Comparison of ENCODE assay signal across 27 cellular contexts in the genomic region with DNA sequence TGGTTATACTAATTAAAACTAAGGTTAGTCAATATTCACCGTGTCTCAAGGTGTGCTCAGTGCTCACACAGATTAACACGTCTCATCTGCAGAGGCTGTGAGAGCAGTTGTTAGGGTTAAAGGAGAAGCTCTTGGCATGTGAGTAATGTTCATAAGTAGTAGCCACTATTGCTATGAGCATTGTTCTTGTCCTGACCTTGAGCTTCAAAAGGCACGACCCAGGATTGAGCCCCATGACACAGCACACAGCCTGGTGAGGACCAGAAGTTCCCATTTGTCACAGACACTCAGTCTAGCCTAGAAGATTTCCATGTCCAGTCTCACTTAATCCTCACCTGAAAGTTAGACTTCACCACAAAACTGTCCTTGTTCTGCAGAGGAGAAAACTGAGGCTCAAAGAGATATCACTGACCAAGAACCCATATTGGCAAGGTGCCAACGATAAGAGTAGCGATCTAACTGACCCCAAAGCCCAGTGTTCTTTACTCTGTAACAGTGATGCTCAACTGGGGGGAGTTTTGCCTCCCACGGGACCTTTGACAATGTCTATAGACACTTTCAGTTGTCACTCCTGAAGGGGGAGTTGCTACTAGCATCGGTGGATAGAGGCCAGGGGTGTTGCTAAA. TPM values are rescaled to one million over a fixed set of nuclear protein-coding genes. Genes with fewer than 3 reads are reported as not detected.
"Had no signal": no experiment of that assay in that cellular context is flagged by ENCODE, and none has a peak within 500 bp of the region (broad histone marks: within the 10 kb centered on the region; RNA-seq: fewer than 3 reads in every experiment).

No MANE protein-coding gene starts in this region.

- H3K9ac ChIP-seq: KMS-11 had no signal

- H3K27me3 ChIP-seq: SJSA1 had no signal

- H3K27ac Mint-ChIP-seq: activated B cell treated with CpG ODN at 0.5 μM for 24 hours; activated CD4-positive, alpha-beta T cell treated with anti-CD3 and anti-CD28 coated beads, Interleukin-2, amount 10 ng/mL, durations not matched to agents 24 days and 14 days; activated CD8-positive, alpha-beta memory T cell treated with anti-CD3 and anti-CD28 coated beads, Interleukin-2, amount 10 ng/mL, durations not matched to agents 7 days and 5 days; activated naive CD4-positive, alpha-beta T cell treated with anti-CD3 and anti-CD28 coated beads for 36 hours; activated naive CD8-positive, alpha-beta T cell; activated T-helper 17 cell treated with anti-CD3 and anti-CD28 coated beads, Interleukin-2, amount 50 U/mL, for 72 hours; T-helper 17 cell had no signal

- H3K36me3 ChIP-seq: SJSA1 had no signal

- ATAC-seq: activated CD8-positive, alpha-beta memory T cell treated with anti-CD3 and anti-CD28 coated beads, Interleukin-2, amount 10 ng/mL, durations not matched to agents 7 days and 5 days; activated T-cell treated with anti-CD3 and anti-CD28 coated beads, Interleukin-2, amount 50 U/mL, for 4 hours; activated T-helper 17 cell treated with anti-CD3 and anti-CD28 coated beads, Interleukin-2, amount 50 U/mL, for 72 hours; T-helper 17 cell had no signal

- H3K27ac ChIP-seq: KMS-11, SJSA1 had no signal

- H3K4me1 ChIP-seq: SJSA1 had no signal

- DNase-seq: activated B cell treated with CpG ODN at 0.5 μM for 24 hours; activated CD4-positive, alpha-beta T cell treated with anti-CD3 and anti-CD28 coated beads for 1 hour; activated CD4-positive, alpha-beta T cell treated with anti-CD3 and anti-CD28 coated beads, Interleukin-2, amount 10 ng/mL, durations not matched to agents 24 days and 14 days; activated CD4-positive, alpha-beta T cell treated with anti-CD3 and anti-CD28 coated beads, Interleukin-2, amount 50 U/mL, for 48 hours; activated CD8-positive, alpha-beta memory T cell treated with anti-CD3 and anti-CD28 coated beads, Interleukin-2, amount 10 ng/mL, durations not matched to agents 7 days and 5 days; activated gamma-delta T cell; activated naive CD4-positive, alpha-beta T cell treated with anti-CD3 and anti-CD28 coated beads for 36 hours; activated T-cell treated with anti-CD3 and anti-CD28 coated beads, Interleukin-2, amount 50 U/mL, for 4 hours; cerebellar nuclear complex; NCI-H1048; NCI-H146; NCI-H2029; NCI-H2107; NCI-H2171 treated with DMSO at 0.1 percent for 48 hours; NCI-H510A treated with DMSO at 0.1 percent for 48 hours; NCI-H69; NK-92 treated with Interleukin-12 subunit alpha and Interleukin-12 subunit beta, amount 100 ng/mL, for 24 hours; SHP77; T-helper 17 cell; T-helper 9 cell had no signal

- FAIRE-seq: RCC 7860, TTC549 had no signal

- H3K4me3 ChIP-seq: SJSA1 had no signal

- H3K36me3 Mint-ChIP-seq: activated CD8-positive, alpha-beta memory T cell treated with anti-CD3 and anti-CD28 coated beads, Interleukin-2, amount 10 ng/mL, durations not matched to agents 7 days and 5 days had no signal

- H3K4me2 ChIP-seq: KMS-11 had no signal

- H3K4me3 Mint-ChIP-seq: activated B cell treated with CpG ODN at 0.5 μM for 24 hours; activated CD4-positive, alpha-beta T cell treated with anti-CD3 and anti-CD28 coated beads, Interleukin-2, amount 10 ng/mL, durations not matched to agents 24 days and 14 days; activated CD8-positive, alpha-beta memory T cell treated with anti-CD3 and anti-CD28 coated beads, Interleukin-2, amount 10 ng/mL, durations not matched to agents 7 days and 5 days; activated naive CD4-positive, alpha-beta T cell treated with anti-CD3 and anti-CD28 coated beads for 36 hours; activated naive CD8-positive, alpha-beta T cell; activated T-cell treated with anti-CD3 and anti-CD28 coated beads, Interleukin-2, amount 50 U/mL, for 4 hours; activated T-helper 17 cell treated with anti-CD3 and anti-CD28 coated beads, Interleukin-2, amount 50 U/mL, for 72 hours; T-helper 17 cell had no signal

- H3K4me1 Mint-ChIP-seq: activated CD4-positive, alpha-beta T cell treated with anti-CD3 and anti-CD28 coated beads, Interleukin-2, amount 10 ng/mL, durations not matched to agents 24 days and 14 days; activated CD8-positive, alpha-beta memory T cell treated with anti-CD3 and anti-CD28 coated beads, Interleukin-2, amount 10 ng/mL, durations not matched to agents 7 days and 5 days; activated T-helper 17 cell treated with anti-CD3 and anti-CD28 coated beads, Interleukin-2, amount 50 U/mL, for 72 hours; T-helper 17 cell had no signal

- H3K27me3 Mint-ChIP-seq: activated B cell treated with CpG ODN at 0.5 μM for 24 hours; activated CD4-positive, alpha-beta T cell treated with anti-CD3 and anti-CD28 coated beads, Interleukin-2, amount 10 ng/mL, durations not matched to agents 24 days and 14 days; activated CD8-positive, alpha-beta memory T cell treated with anti-CD3 and anti-CD28 coated beads, Interleukin-2, amount 10 ng/mL, durations not matched to agents 7 days and 5 days; activated T-helper 17 cell treated with anti-CD3 and anti-CD28 coated beads, Interleukin-2, amount 50 U/mL, for 72 hours; T-helper 17 cell had no signal

RNA-seq across cellular contexts. Expression of gene FPR3, which starts 26.0 kb away (rescaled TPM):
- total RNA-seq: activated CD4-positive, alpha-beta T cell treated with anti-CD3 and anti-CD28 coated beads, Interleukin-2, amount 10 ng/mL, durations not matched to agents 24 days and 14 days; activated CD8-positive, alpha-beta memory T cell treated with anti-CD3 and anti-CD28 coated beads, Interleukin-2, amount 10 ng/mL, durations not matched to agents 7 days and 5 days; activated naive CD4-positive, alpha-beta T cell treated with anti-CD3 and anti-CD28 coated beads for 36 hours; activated T-cell treated with anti-CD3 and anti-CD28 coated beads, Interleukin-2, amount 50 U/mL, for 4 hours; activated T-helper 17 cell treated with anti-CD3 and anti-CD28 coated beads, Interleukin-2, amount 50 U/mL, for 72 hours; MCF 10A; SJSA1; T-helper 17 cell had no signal

RNA-seq across cellular contexts. Expression of gene FPR2, which starts 60.0 kb away (rescaled TPM):
- total RNA-seq: activated B cell treated with CpG ODN at 0.5 μM for 24 hours; activated CD4-positive, alpha-beta T cell treated with anti-CD3 and anti-CD28 coated beads, Interleukin-2, amount 10 ng/mL, durations not matched to agents 24 days and 14 days; activated CD8-positive, alpha-beta memory T cell treated with anti-CD3 and anti-CD28 coated beads, Interleukin-2, amount 10 ng/mL, durations not matched to agents 7 days and 5 days; activated naive CD4-positive, alpha-beta T cell treated with anti-CD3 and anti-CD28 coated beads for 36 hours; activated T-cell treated with anti-CD3 and anti-CD28 coated beads, Interleukin-2, amount 50 U/mL, for 4 hours; activated T-helper 17 cell treated with anti-CD3 and anti-CD28 coated beads, Interleukin-2, amount 50 U/mL, for 72 hours; MCF 10A; SJSA1 had no signal
